8 cellular contexts compared by ENCODE assay signal in the genomic region with DNA sequence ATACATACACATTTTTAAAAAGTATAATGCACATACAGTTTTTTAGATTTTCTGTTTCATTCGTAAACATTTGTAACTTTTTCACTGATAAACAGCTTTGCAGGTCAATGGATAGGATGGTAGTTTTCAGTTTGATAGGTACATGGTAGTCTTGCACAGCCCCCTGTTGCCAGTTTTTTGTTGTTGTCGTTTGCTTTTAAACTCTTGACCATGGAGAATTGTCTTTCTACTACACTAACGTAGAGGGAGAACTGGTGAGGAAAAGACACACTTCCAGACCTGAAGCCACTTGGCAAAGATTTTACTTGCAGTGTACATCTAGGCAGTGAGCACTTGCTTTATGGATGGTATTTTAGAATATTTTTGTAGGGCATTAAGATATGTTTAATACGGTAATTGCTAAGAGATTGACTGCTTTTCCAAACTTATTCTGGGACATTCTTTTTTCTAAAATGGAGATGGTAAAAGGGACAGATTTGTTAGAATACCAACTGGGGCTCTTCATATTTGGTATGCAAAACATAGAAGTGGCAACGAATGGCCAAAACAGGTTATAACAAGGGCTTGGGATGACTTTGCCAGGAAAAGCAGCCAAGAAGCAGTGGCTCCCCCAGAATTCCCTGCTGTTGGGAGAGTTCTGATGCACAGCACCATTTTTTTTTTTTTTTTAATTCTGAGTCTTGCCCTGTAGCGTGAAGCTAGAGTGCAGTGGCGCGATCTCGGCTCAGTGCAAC. TPM values are rescaled to one million over a fixed set of nuclear protein-coding genes. Genes with fewer than 3 reads are reported as not detected.
DNase-seq lines count a peak whose midpoint lies in the region; TF ChIP-seq lines count a peak whose summit lies in the region.

No MANE protein-coding gene starts in this region.

- H3K27ac Mint-ChIP-seq in activated CD4-positive, alpha-beta T cell treated with anti-CD3 and anti-CD28 coated beads, Interleukin-2, amount 10 ng/mL, durations not matched to agents 7 days and 5 days = peak overlapping the region; percentile 71
- H3K27ac Mint-ChIP-seq in activated CD4-positive, alpha-beta memory T cell treated with anti-CD3 and anti-CD28 coated beads, Interleukin-2, amount 10 ng/mL, durations not matched to agents 7 days and 5 days = no peak overlapping the region

- peaks cover 9% of the 10 kb centered on the region for H3K27me3 Mint-ChIP-seq in activated CD4-positive, alpha-beta T cell treated with anti-CD3 and anti-CD28 coated beads, Interleukin-2, amount 10 ng/mL, durations not matched to agents 7 days and 5 days
- peaks cover 12% of the 10 kb centered on the region for H3K27me3 Mint-ChIP-seq in activated CD4-positive, alpha-beta memory T cell treated with anti-CD3 and anti-CD28 coated beads, Interleukin-2, amount 10 ng/mL, durations not matched to agents 7 days and 5 days

- H3K9me3 Mint-ChIP-seq in activated CD4-positive, alpha-beta T cell treated with anti-CD3 and anti-CD28 coated beads, Interleukin-2, amount 10 ng/mL, durations not matched to agents 7 days and 5 days = no peaks in the 10 kb centered on the region
- no peaks in the 10 kb centered on the region for H3K9me3 Mint-ChIP-seq in activated CD4-positive, alpha-beta memory T cell treated with anti-CD3 and anti-CD28 coated beads, Interleukin-2, amount 10 ng/mL, durations not matched to agents 7 days and 5 days

- H3K4me1 Mint-ChIP-seq in activated CD4-positive, alpha-beta T cell treated with anti-CD3 and anti-CD28 coated beads, Interleukin-2, amount 10 ng/mL, durations not matched to agents 7 days and 5 days = peaks cover 43% of the 10 kb centered on the region
- peaks cover 41% of the 10 kb centered on the region for H3K4me1 Mint-ChIP-seq in activated CD4-positive, alpha-beta memory T cell treated with anti-CD3 and anti-CD28 coated beads, Interleukin-2, amount 10 ng/mL, durations not matched to agents 7 days and 5 days

- no peak for DNase-seq in activated CD4-positive, alpha-beta T cell treated with anti-CD3 and anti-CD28 coated beads, Interleukin-2, amount 10 ng/mL, durations not matched to agents 7 days and 5 days
- no peak for DNase-seq in activated CD4-positive, alpha-beta T cell treated with anti-CD3 and anti-CD28 coated beads for 1 hour
- DNase-seq in activated CD4-positive, alpha-beta memory T cell treated with anti-CD3 and anti-CD28 coated beads, Interleukin-2, amount 10 ng/mL, durations not matched to agents 7 days and 5 days = no peak
- peak; percentile 55 for DNase-seq in right atrium auricular region (ENCODE audit: low spot score)
- no peak for DNase-seq in activated gamma-delta T cell treated with Interleukin-2 at 50 U/mL for 16 hours
- no peak for DNase-seq in cortex of kidney (lab: John Stamatoyannopoulos, UW)
- no peak for DNase-seq in DMS114 treated with DMSO at 0.1 percent for 48 hours (lab: John Stamatoyannopoulos, UW; ENCODE audit: unreplicated experiment)

- CTCF ChIA-PET in activated CD4-positive, alpha-beta T cell treated with anti-CD3 and anti-CD28 coated beads, Interleukin-2, amount 10 ng/mL, durations not matched to agents 7 days and 5 days (lab: Charles Lee) = interaction anchor here (0.7 to 1.4 kb wide), 4 partner anchors 15 to 1222 kb away, joined by 3 to 5 read pairs (median 3); no protein-coding TSS in a partner anchor
- CTCF ChIA-PET in activated CD4-positive, alpha-beta memory T cell treated with anti-CD3 and anti-CD28 coated beads, Interleukin-2, amount 10 ng/mL, durations not matched to agents 7 days and 5 days (lab: Charles Lee) = interaction anchor here (0.9 to 1.2 kb wide), 2 partner anchors 144 to 150 kb away, joined by 3 to 9 read pairs; no protein-coding TSS in a partner anchor

- POLR2A ChIA-PET in activated CD4-positive, alpha-beta T cell treated with anti-CD3 and anti-CD28 coated beads, Interleukin-2, amount 10 ng/mL, durations not matched to agents 7 days and 5 days (lab: Charles Lee) = interaction anchor here (0.6 kb wide), 1 partner anchor 112 kb away, joined by 3 read pairs; no protein-coding TSS in a partner anchor
- POLR2A ChIA-PET in activated CD4-positive, alpha-beta memory T cell treated with anti-CD3 and anti-CD28 coated beads, Interleukin-2, amount 10 ng/mL, durations not matched to agents 7 days and 5 days (lab: Charles Lee) = interaction anchor here (0.7 to 4.6 kb wide), 7 partner anchors 26 to 287 kb away, joined by 3 to 22 read pairs (median 8); partner anchors contain the start of genes ACSS1, ENTPD6 and GINS1

- H3K4me1 ChIP-seq in right atrium auricular region (peaks cover 0 to 72% of the 10 kb centered on the region in 2 donors), stomach smooth muscle (ENCODE audit: control insufficient read depth, insufficient read depth, low read length) (peaks cover 50% of the 10 kb centered on the region)

- H3K4me3 ChIP-seq in right atrium auricular region (peak overlapping the region; percentile 85 to 92), stomach smooth muscle (ENCODE audit: low read length in 2 of 2) (peak overlapping the region; percentile 85 to 90)

- H3K27ac ChIP-seq in right atrium auricular region (peak overlapping the region; percentile 96 to 97), stomach smooth muscle (ENCODE audit: low read length) (peak overlapping the region; percentile 55)

- H3K36me3 ChIP-seq in right atrium auricular region = peaks cover 5% of the 10 kb centered on the region
- peaks cover 0 to 2% of the 10 kb centered on the region in 2 donors for H3K36me3 ChIP-seq in stomach smooth muscle (ENCODE audit: control insufficient read depth in 2 of 2, insufficient read depth in 2 of 2, low read length in 2 of 2)

- H3K9ac ChIP-seq in stomach smooth muscle (ENCODE audit: low read length in 2 of 2) = peak overlapping the region; percentile 71 to 83

- peak overlapping the region; percentile 81 for H3K4me3 Mint-ChIP-seq in activated CD4-positive, alpha-beta T cell treated with anti-CD3 and anti-CD28 coated beads, Interleukin-2, amount 10 ng/mL, durations not matched to agents 7 days and 5 days
- peak overlapping the region; percentile 83 for H3K4me3 Mint-ChIP-seq in activated CD4-positive, alpha-beta memory T cell treated with anti-CD3 and anti-CD28 coated beads, Interleukin-2, amount 10 ng/mL, durations not matched to agents 7 days and 5 days

- H3K27me3 ChIP-seq in right atrium auricular region = no peaks in the 10 kb centered on the region
- H3K27me3 ChIP-seq in stomach smooth muscle (ENCODE audit: control insufficient read depth in 1 of 2, insufficient read depth in 2 of 2, low read length in 2 of 2) = no peaks in the 10 kb centered on the region

- H3K9me3 ChIP-seq in right atrium auricular region = no peaks in the 10 kb centered on the region
- no peaks in the 10 kb centered on the region for H3K9me3 ChIP-seq in stomach smooth muscle (ENCODE audit: control insufficient read depth in 2 of 2, low read length in 2 of 2)

- peaks cover 9% of the 10 kb centered on the region for H3K36me3 Mint-ChIP-seq in activated CD4-positive, alpha-beta T cell treated with anti-CD3 and anti-CD28 coated beads, Interleukin-2, amount 10 ng/mL, durations not matched to agents 7 days and 5 days (ENCODE audit: low read depth)
- no peaks in the 10 kb centered on the region for H3K36me3 Mint-ChIP-seq in activated CD4-positive, alpha-beta memory T cell treated with anti-CD3 and anti-CD28 coated beads, Interleukin-2, amount 10 ng/mL, durations not matched to agents 7 days and 5 days (ENCODE audit: low read depth)

- TF ChIP-seq CTCF in right atrium auricular region (IDR thresholded peaks at IDR 0.05) = no peak

RNA-seq across cellular contexts. Expression of gene PYGB, which starts 1.5 kb away (rescaled TPM):
- 10 to 100 TPM; 28.7 to 30.2 TPM for total RNA-seq in activated CD4-positive, alpha-beta T cell treated with anti-CD3 and anti-CD28 coated beads, Interleukin-2, amount 10 ng/mL, durations not matched to agents 7 days and 5 days
- 10 to 100 TPM; 28.4 to 29.8 TPM for total RNA-seq in activated CD4-positive, alpha-beta memory T cell treated with anti-CD3 and anti-CD28 coated beads, Interleukin-2, amount 10 ng/mL, durations not matched to agents 7 days and 5 days
- 100 to 1,000 TPM; 145 to 174 TPM for total RNA-seq in right atrium auricular region

RNA-seq across cellular contexts. Expression of gene ENTPD6, which starts 53.9 kb away (rescaled TPM):
- 10 to 100 TPM; 33.8 to 45.6 TPM for total RNA-seq in activated CD4-positive, alpha-beta T cell treated with anti-CD3 and anti-CD28 coated beads, Interleukin-2, amount 10 ng/mL, durations not matched to agents 7 days and 5 days
- total RNA-seq in activated CD4-positive, alpha-beta memory T cell treated with anti-CD3 and anti-CD28 coated beads, Interleukin-2, amount 10 ng/mL, durations not matched to agents 7 days and 5 days = 10 to 100 TPM; 47.7 to 48.2 TPM
- 100 to 1,000 TPM in 1 of 2 donors, 10 to 100 TPM in 1; 75.9 to 116 TPM for total RNA-seq in right atrium auricular region

Comparison
In these comparisons a context has a peak if more than half of its experiments do, and no peak if none do; other contexts are left out.
1. RNA of gene PYGB, which starts 1.5 kb away (total RNA-seq): 145 to 174 TPM in right atrium auricular region; 28.7 to 30.2 TPM in activated CD4-positive, alpha-beta T cell treated with anti-CD3 and anti-CD28 coated beads, Interleukin-2, amount 10 ng/mL, durations not matched to agents 7 days and 5 days and 28.4 to 29.8 TPM in activated CD4-positive, alpha-beta memory T cell treated with anti-CD3 and anti-CD28 coated beads, Interleukin-2, amount 10 ng/mL, durations not matched to agents 7 days and 5 days; every median in the first group is over 4 times any median in the second.